In the genomic region with DNA sequence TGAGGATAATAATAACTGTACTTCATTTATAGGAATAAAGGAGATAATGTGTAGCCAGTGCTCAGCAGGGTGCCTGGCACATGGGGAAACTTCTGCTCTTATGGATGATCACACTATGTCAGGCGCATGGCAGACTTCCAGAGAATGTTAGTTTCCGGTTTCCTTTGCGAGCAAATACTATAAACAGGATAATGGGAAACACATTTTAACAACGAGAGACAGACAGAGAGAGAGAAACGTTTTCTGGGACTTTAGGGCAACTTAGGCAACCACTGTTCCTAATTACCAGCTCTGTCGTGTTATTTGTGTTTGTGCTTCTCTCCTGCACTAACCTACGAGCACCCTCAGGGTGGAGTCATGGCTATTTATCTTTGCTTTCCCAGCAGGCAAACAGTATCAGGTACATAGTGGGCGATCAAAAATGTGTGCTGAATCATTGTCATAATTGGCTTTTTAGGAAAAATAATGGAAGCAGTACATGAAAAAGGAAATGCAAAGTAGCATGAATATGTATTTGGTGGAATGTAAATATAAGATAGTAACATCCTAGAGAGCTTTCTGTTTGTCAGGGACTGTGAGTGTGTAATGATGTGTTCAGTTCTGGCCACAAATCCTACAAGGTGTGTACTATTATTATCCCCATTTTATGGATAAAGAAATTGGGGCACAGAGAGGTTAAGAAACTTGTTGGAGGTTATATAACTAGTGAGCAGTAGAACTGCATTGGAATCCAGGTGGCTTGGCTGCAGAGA, we compare ENCODE assay signal across 14 cellular contexts. TPM values are rescaled to one million over a fixed set of nuclear protein-coding genes. Genes with fewer than 3 reads are reported as not detected.
DNase-seq lines count a peak whose midpoint lies in the region; FAIRE-seq lines count a peak whose summit lies in the region.
"Had no signal": no experiment of that assay in that cellular context is flagged by ENCODE, and none has a peak within 500 bp of the region (broad histone marks: within the 10 kb centered on the region; RNA-seq: fewer than 3 reads in every experiment).

No MANE protein-coding gene starts in this region.

- FAIRE-seq in endometrium (lab: Jason Lieb, UNC) (peak; percentile 88), RCC 7860 (lab: Jason Lieb, UNC) (no peak)
- FAIRE-seq: A204.1, GM18507, pancreas had no signal

- DNase-seq in DMS 273 (lab: John Stamatoyannopoulos, UW; ENCODE audit: unreplicated experiment) (peak; percentile 80), DMS 273 treated with DMSO at 0.1 percent for 48 hours (lab: John Stamatoyannopoulos, UW) (no peak), NCI-H446 (lab: John Stamatoyannopoulos, UW) (peak; percentile 87 to 91), renal cortical epithelial cell (ENCODE audit: low read depth) (peak; percentile 4), RKO (ENCODE audit: low spot score) (no peak), RCC 7860 (ENCODE audit: low spot score) (no peak)
- no peak for DNase-seq in effector CD4-positive, alpha-beta T cell
- DNase-seq: activated gamma-delta T cell, gastrocnemius medialis, KG1, pancreas had no signal

RNA-seq across cellular contexts. Expression of a gene that starts 36.8 kb away (rescaled TPM):
- 42.6 and 151 TPM in 2 replicates for total RNA-seq in renal cortical epithelial cell

Comparison
In these comparisons a context has a peak if more than half of its experiments do, and no peak if none do; other contexts are left out.
1. DNase-seq: peak in DMS 273 (single experiment), NCI-H446 (2 of 2) and renal cortical epithelial cell (single experiment); none in DMS 273 treated with DMSO at 0.1 percent for 48 hours (single experiment), effector CD4-positive, alpha-beta T cell (single experiment), RKO (single experiment) and RCC 7860 (single experiment).